14 cellular contexts compared by ENCODE assay signal in genomic region chr3:153097213-153097612, GRCh38.
DNase-seq lines count a peak whose midpoint lies in the region; ATAC-seq and TF ChIP-seq lines count a peak whose summit lies in the region.
"Had no signal": no experiment of that assay in that cellular context is flagged by ENCODE, and none has a peak within 500 bp of the region (broad histone marks: within the 10 kb centered on the region; RNA-seq: fewer than 3 reads in every experiment).

No MANE protein-coding gene starts in this region.

- H3K27ac ChIP-seq in HEK293 (ENCODE audit: extremely low read depth, low read depth, low read length) (no peak overlapping the region), colonic mucosa (peak overlapping the region; percentile 74), mucosa of rectum (ENCODE audit: low read depth in 2 of 2, low read length in 2 of 2) (peak overlapping the region; percentile 67 to 85)

- H3K27me3 Mint-ChIP-seq in glutamatergic neuron (ENCODE audit: unreplicated experiment): no peaks in the 10 kb centered on the region
- H3K27me3 Mint-ChIP-seq: B cell; CD4-positive, alpha-beta T cell; IgD-negative memory B cell had no signal

- no peaks in the 10 kb centered on the region for H3K9me3 Mint-ChIP-seq in glutamatergic neuron (ENCODE audit: unreplicated experiment)
- H3K9me3 Mint-ChIP-seq: CD4-positive, alpha-beta T cell; IgD-negative memory B cell had no signal

- POLR2A ChIA-PET in HEK293 (lab: Yijun Ruan, JAX): no interaction called here

- no peak overlapping the region for H3K27ac Mint-ChIP-seq in glutamatergic neuron (ENCODE audit: unreplicated experiment)
- H3K27ac Mint-ChIP-seq: B cell; CD4-positive, alpha-beta T cell; IgD-negative memory B cell had no signal

- H3K9ac ChIP-seq in colonic mucosa (ENCODE audit: low read depth in 2 of 2, low read length in 2 of 2): no peak overlapping the region
- no peak overlapping the region for H3K9ac ChIP-seq in mucosa of rectum (ENCODE audit: low read depth in 1 of 2, low read length in 2 of 2)

- no peak overlapping the region for H3K4me3 Mint-ChIP-seq in glutamatergic neuron (ENCODE audit: unreplicated experiment)
- H3K4me3 Mint-ChIP-seq: B cell; CD4-positive, alpha-beta T cell; IgD-negative memory B cell had no signal

- H3K36me3 Mint-ChIP-seq in glutamatergic neuron (ENCODE audit: unreplicated experiment): no peaks in the 10 kb centered on the region

- no peaks in the 10 kb centered on the region for H3K9me3 ChIP-seq in HEK293 (ENCODE audit: control insufficient read depth, insufficient read depth, low read depth, low read length)
- H3K9me3 ChIP-seq in colonic mucosa: no peaks in the 10 kb centered on the region
- H3K9me3 ChIP-seq in mucosa of rectum (ENCODE audit: control insufficient read depth in 2 of 2, low read length in 2 of 2): no peaks in the 10 kb centered on the region

- DNase-seq in colonic mucosa (no peak), glutamatergic neuron (no peak)
- DNase-seq in activated CD4-positive, alpha-beta T cell treated with anti-CD3 and anti-CD28 coated beads, Interleukin-2, amount 50 U/mL, for 1 hour: no peak
- DNase-seq: C1 segment of cervical spinal cord; CD4-positive, alpha-beta T cell; DND-41; GDM1 had no signal

- H3K36me3 ChIP-seq in HEK293 (ENCODE audit: control insufficient read depth in 2 of 2, insufficient read depth in 1 of 2, low read length in 2 of 2): no peaks in the 10 kb centered on the region
- no peaks in the 10 kb centered on the region for H3K36me3 ChIP-seq in colonic mucosa
- no peaks in the 10 kb centered on the region for H3K36me3 ChIP-seq in mucosa of rectum (ENCODE audit: control insufficient read depth in 2 of 2, insufficient read depth in 2 of 2, low read length in 2 of 2)

- H3K27me3 ChIP-seq in colonic mucosa: no peaks in the 10 kb centered on the region
- H3K27me3 ChIP-seq in mucosa of rectum (ENCODE audit: control insufficient read depth in 2 of 2, insufficient read depth in 2 of 2, low read length in 2 of 2): no peaks in the 10 kb centered on the region

- CTCF ChIA-PET in HEK293 (lab: Yijun Ruan, JAX): no interaction called here

- TF ChIP-seq CTCF in HEK293 (tag by site-specific recombination; IDR thresholded peaks at IDR 0.05) (no peak), colonic mucosa (IDR thresholded peaks at IDR 0.05) (no peak), glutamatergic neuron (IDR thresholded peaks at IDR 0.05; ENCODE audit: partially characterized antibody, unreplicated experiment) (no peak)

- H3K4me3 ChIP-seq in HEK293 (ENCODE audit: low read depth, low read length) (no peak overlapping the region), colonic mucosa (no peak overlapping the region), mucosa of rectum (ENCODE audit: low read length in 2 of 2) (no peak overlapping the region)

- H3K4me1 ChIP-seq in HEK293 (ENCODE audit: control insufficient read depth, insufficient read depth, low read length) (no peaks in the 10 kb centered on the region), colonic mucosa (peaks cover 3% of the 10 kb centered on the region), mucosa of rectum (ENCODE audit: control insufficient read depth in 2 of 2, insufficient read depth in 2 of 2, low read length in 2 of 2) (peaks cover 9 to 12% of the 10 kb centered on the region in 2 donors)

- intact Hi-C loops in colonic mucosa (cut with DNase I): no loop called here

- H3K4me1 Mint-ChIP-seq in glutamatergic neuron (ENCODE audit: low read depth, unreplicated experiment): no peaks in the 10 kb centered on the region
- H3K4me1 Mint-ChIP-seq: B cell had no signal

- no peak for ATAC-seq in HG03196 (IDR thresholded peaks at IDR 0.05; ENCODE audit: unreplicated experiment)
- ATAC-seq in GM21526 (IDR thresholded peaks at IDR 0.05; ENCODE audit: low FRiP score, unreplicated experiment): no peak
- ATAC-seq: HCT116 had no signal

TF ChIP-seq in HEK293, 187 proteins besides CTCF, POLR2A, EP300 and RAD21:
- TF ChIP-seq MZF1 (tag by site-specific recombination; IDR thresholded peaks at IDR 0.05; ENCODE audit: borderline replicate concordance): no peak
- no peak for TF ChIP-seq ZNF549 (tag by site-specific recombination; IDR thresholded peaks at IDR 0.05)
- TF ChIP-seq ZSCAN23 (tag by site-specific recombination; IDR thresholded peaks at IDR 0.05): no peak
- peak; percentile 55; the same call in 1 of the 2 replicates for TF ChIP-seq ZNF548 (tag by site-specific recombination; IDR thresholded peaks at IDR 0.05)
- TF ChIP-seq ZNF114 (tag by site-specific recombination; IDR thresholded peaks at IDR 0.05): no peak
- TF ChIP-seq ZNF501 (tag by site-specific recombination; IDR thresholded peaks at IDR 0.05): no peak
- no peak for TF ChIP-seq HIC1 (tag by site-specific recombination; IDR thresholded peaks at IDR 0.05)
